Comparison of ENCODE assay signal across 8 cellular contexts in the genomic region with DNA sequence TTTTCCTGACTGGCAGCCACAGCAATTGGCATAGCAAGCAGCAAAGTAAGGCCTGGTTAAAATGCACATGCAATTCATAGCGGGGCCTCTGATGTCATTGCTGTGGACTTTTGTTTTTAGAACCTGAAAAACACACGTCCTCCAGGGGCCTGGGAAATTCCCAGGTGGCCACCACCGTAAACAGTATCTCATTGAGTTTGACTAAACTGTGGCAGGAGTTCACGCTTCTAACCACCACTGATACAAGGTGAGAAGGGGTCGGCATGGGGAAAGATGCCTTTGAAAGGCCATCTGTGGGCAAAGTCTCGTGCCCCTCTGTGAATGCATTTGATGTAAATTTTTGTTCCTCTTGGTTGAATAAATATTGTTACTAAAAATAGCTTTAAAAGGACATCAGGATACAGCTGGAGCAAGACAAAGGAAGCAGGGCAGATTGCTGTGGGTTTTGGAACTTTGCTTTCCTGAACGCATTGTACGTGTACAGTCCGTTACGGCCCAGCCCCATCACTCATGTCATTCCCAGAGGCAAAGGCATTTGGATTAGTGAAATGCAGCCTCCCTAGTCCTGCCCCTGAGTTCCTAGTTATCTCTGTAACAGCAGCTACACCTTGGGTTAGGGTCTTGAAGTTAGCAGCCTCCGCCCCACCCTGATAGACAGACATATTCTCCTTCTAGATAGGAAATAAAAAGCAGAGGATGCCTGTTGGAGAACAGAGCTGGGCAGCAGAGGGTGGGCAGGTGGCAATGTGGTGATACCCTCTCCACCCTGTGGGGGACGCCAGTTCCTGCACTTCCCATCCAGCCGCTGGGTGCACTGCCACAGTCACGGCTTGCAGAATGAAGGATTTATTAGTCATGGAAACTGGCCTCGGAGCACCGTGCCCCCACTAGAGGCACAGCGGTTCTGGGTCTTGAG.
DNase-seq lines count a peak whose midpoint lies in the region; ATAC-seq, FAIRE-seq and TF ChIP-seq lines count a peak whose summit lies in the region.

No MANE protein-coding gene starts in this region.

- WGBS in pancreas, 2 donors: 33 to 45% methylated on average over 17 of the region's 17 CpGs

- H3K36me3 ChIP-seq in Loucy (ENCODE audit: insufficient read depth, low read length): no peaks in the 10 kb centered on the region
- H3K36me3 ChIP-seq in brain microvascular endothelial cell (replicated peaks): no peaks in the 10 kb centered on the region
- H3K36me3 ChIP-seq in pancreas: no peaks in the 10 kb centered on the region

- no peak overlapping the region for H3K4me3 Mint-ChIP-seq in mesothelial cell of epicardium

- H3K9me3 Mint-ChIP-seq in mesothelial cell of epicardium: no peaks in the 10 kb centered on the region

- H3K27me3 ChIP-seq in Loucy (ENCODE audit: insufficient read depth, low read length, poor library complexity, severe bottlenecking) (no peaks in the 10 kb centered on the region), brain microvascular endothelial cell (replicated peaks) (no peaks in the 10 kb centered on the region), pancreas (no peaks in the 10 kb centered on the region)

- no peak overlapping the region for H3K9ac ChIP-seq in Loucy (ENCODE audit: low read depth, low read length, poor library complexity, severe bottlenecking)

- no peaks in the 10 kb centered on the region for H3K36me3 Mint-ChIP-seq in mesothelial cell of epicardium

- H3K79me2 ChIP-seq in Loucy (ENCODE audit: insufficient read depth, low read length): no peaks in the 10 kb centered on the region

- intact Hi-C loops in pancreas (cut with DNase I): no loop called here

- no peaks in the 10 kb centered on the region for H3K9me2 ChIP-seq in Loucy (replicated peaks; ENCODE audit: low read depth, low read length)

- TF ChIP-seq CTCF in Loucy (conservative IDR thresholded peaks at IDR 0.05; ENCODE audit: low read length) (peak; percentile 40), brain microvascular endothelial cell (IDR thresholded peaks at IDR 0.05; ENCODE audit: low read depth, low read length, missing control alignments) (no peak), pancreas (IDR thresholded peaks at IDR 0.05) (no peak), mesothelial cell of epicardium (IDR thresholded peaks at IDR 0.05; ENCODE audit: unreplicated experiment) (no peak)

- DNase-seq in activated CD4-positive, alpha-beta T cell treated with anti-CD3 and anti-CD28 coated beads for 48 hours: peak; percentile 84
- no peak for DNase-seq in activated CD4-positive, alpha-beta T cell treated with anti-CD3 and anti-CD28 coated beads, Interleukin-2, amount 50 U/mL, for 1 hour
- DNase-seq in brain microvascular endothelial cell: peak; percentile 48
- peak in 4 of 6 donors; percentile 69 to 83 (median 78) for DNase-seq in pancreas
- DNase-seq in COR-L47 (lab: John Stamatoyannopoulos, UW): no peak
- DNase-seq in mesothelial cell of epicardium (ENCODE audit: low spot score in 2 of 2, unreplicated experiment in 2 of 2): no peak

- ATAC-seq in GM21723 (IDR thresholded peaks at IDR 0.05; ENCODE audit: unreplicated experiment) (peak; percentile 71), pancreas (peak; percentile 92 to 95 (median 94))

- FAIRE-seq in pancreas (lab: Jason Lieb, UNC): no peak

- peaks cover 19% of the 10 kb centered on the region for H3K4me1 ChIP-seq in Loucy (ENCODE audit: insufficient read depth, low read length, poor library complexity, severe bottlenecking)
- peaks cover 5 to 16% (median 11%) of the 10 kb centered on the region in 3 donors for H3K4me1 ChIP-seq in pancreas

- peaks cover 43% of the 10 kb centered on the region for H3K4me1 Mint-ChIP-seq in mesothelial cell of epicardium

- no peak overlapping the region for H2AFZ ChIP-seq in Loucy (ENCODE audit: low read length)

- in situ Hi-C loops in brain microvascular endothelial cell (cut with HindIII; ENCODE audit: low pct_ligation_motif_present, low sequenced_read_pairs): no loop called here

- no peak overlapping the region for H3K4me2 ChIP-seq in Loucy (ENCODE audit: low read depth, low read length, poor library complexity, severe bottlenecking)

- no peak overlapping the region for H3K27ac ChIP-seq in brain microvascular endothelial cell
- peak overlapping the region; percentile 6 to 62 (median 55) for H3K27ac ChIP-seq in pancreas

- no peaks in the 10 kb centered on the region for H3F3A ChIP-seq in Loucy (ENCODE audit: low read depth)

- H3K4me3 ChIP-seq in Loucy (ENCODE audit: low read length, poor library complexity, severe bottlenecking) (no peak overlapping the region), brain microvascular endothelial cell (ENCODE audit: low read depth, low read length) (no peak overlapping the region), pancreas (no peak overlapping the region)

- no peaks in the 10 kb centered on the region for H3K9me3 ChIP-seq in Loucy (ENCODE audit: insufficient read depth, low read depth, low read length)
- no peaks in the 10 kb centered on the region for H3K9me3 ChIP-seq in pancreas

- no peaks in the 10 kb centered on the region for H4K20me1 ChIP-seq in Loucy (ENCODE audit: insufficient read depth, low read length, poor library complexity, severe bottlenecking)

- H3K27me3 Mint-ChIP-seq in mesothelial cell of epicardium (ENCODE audit: low read depth): no peaks in the 10 kb centered on the region

- H3K27ac Mint-ChIP-seq in mesothelial cell of epicardium: no peak overlapping the region

Comparison
In these comparisons a context has a peak if more than half of its experiments do, and no peak if none do; other contexts are left out.
1. DNase-seq: peak in activated CD4-positive, alpha-beta T cell treated with anti-CD3 and anti-CD28 coated beads for 48 hours (single experiment), brain microvascular endothelial cell (single experiment) and pancreas (4 of 6); none in activated CD4-positive, alpha-beta T cell treated with anti-CD3 and anti-CD28 coated beads, Interleukin-2, amount 50 U/mL, for 1 hour (single experiment), COR-L47 (single experiment) and mesothelial cell of epicardium (0 of 2).